In the genomic region with DNA sequence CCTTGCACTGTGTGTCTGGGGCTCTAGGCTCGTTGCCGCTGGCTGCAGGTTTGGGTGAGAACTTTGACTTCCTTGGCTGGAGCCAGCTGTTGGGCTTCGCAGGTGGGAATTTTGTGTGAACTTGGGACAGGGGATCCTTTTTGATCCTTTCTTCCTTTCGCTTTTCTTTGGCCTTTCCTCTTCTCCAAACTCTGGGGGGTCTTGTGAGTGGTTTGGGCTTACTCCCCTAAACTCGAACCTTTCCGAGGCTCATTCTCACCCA, we compare ENCODE assay signal across 8 cellular contexts. TPM values are rescaled to one million over a fixed set of nuclear protein-coding genes. Genes with fewer than 3 reads are reported as not detected.
A peak's percentile ranks its signal among the peaks of the same experiment; 100 is the strongest.
DNase-seq lines count a peak whose midpoint lies in the region; ATAC-seq and TF ChIP-seq lines count a peak whose summit lies in the region.

No MANE protein-coding gene starts in this region.

- H3K4me1 ChIP-seq in GM23248 (ENCODE audit: insufficient read depth): peaks cover 8% of the 10 kb centered on the region
- H3K4me1 ChIP-seq in gastroesophageal sphincter: peaks cover 6 to 66% (median 38%) of the 10 kb centered on the region in 3 donors

- no peaks in the 10 kb centered on the region for H3K79me2 ChIP-seq in GM23248 (ENCODE audit: insufficient read depth)

- no peak for TF ChIP-seq CTCF in VCaP (conservative IDR thresholded peaks at IDR 0.05)
- TF ChIP-seq CTCF in gastroesophageal sphincter (IDR thresholded peaks at IDR 0.05): no peak

- peak overlapping the region; percentile 95 for H3K4me2 ChIP-seq in GM23248 (ENCODE audit: unreplicated experiment)

- peak overlapping the region; percentile 95 for H3K9ac ChIP-seq in GM23248

- DNase-seq in GM23248: no peak
- no peak for DNase-seq in skeletal muscle cell (ENCODE audit: low read depth)
- no peak for DNase-seq in activated CD4-positive, CD25-positive, alpha-beta regulatory T cell (lab: John Stamatoyannopoulos, UW)
- no peak for DNase-seq in NCI-H128 (lab: John Stamatoyannopoulos, UW; ENCODE audit: unreplicated experiment)

- 17 to 20% methylated on average over 6 of the region's 6 CpGs for WGBS in GM23248 (ENCODE audit: low coverage in 1 of 2, low lambda C conversion rate in 2 of 2, missing lambda C conversion rate in 2 of 2), 2 experiments
- 40 to 65% methylated on average over 2 to 4 of the region's 6 CpGs for WGBS in gastroesophageal sphincter (ENCODE audit: low coverage in 1 of 2), 2 donors

- H3K36me3 ChIP-seq in GM23248 (ENCODE audit: low read depth): no peaks in the 10 kb centered on the region
- no peaks in the 10 kb centered on the region for H3K36me3 ChIP-seq in gastroesophageal sphincter

- no peaks in the 10 kb centered on the region for H3K9me3 ChIP-seq in GM23248 (ENCODE audit: low read depth)
- no peaks in the 10 kb centered on the region for H3K9me3 ChIP-seq in gastroesophageal sphincter

- ATAC-seq in gastroesophageal sphincter (no peak), HG03378 (IDR thresholded peaks at IDR 0.05; ENCODE audit: unreplicated experiment) (no peak), GM18909 (IDR thresholded peaks at IDR 0.05; ENCODE audit: poor library complexity, unreplicated experiment) (no peak)

- H3K27ac ChIP-seq in GM23248: no peak overlapping the region
- peak overlapping the region; percentile 98 for H3K27ac ChIP-seq in VCaP
- H3K27ac ChIP-seq in gastroesophageal sphincter: peak overlapping the region in 2 of 4 donors; percentile 96 to 99

- H3K9me2 ChIP-seq in GM23248 (ENCODE audit: insufficient read depth): no peaks in the 10 kb centered on the region

- H4K20me1 ChIP-seq in GM23248 (ENCODE audit: insufficient read depth): no peaks in the 10 kb centered on the region

- peak overlapping the region; percentile 93 for H2AFZ ChIP-seq in GM23248

- peak overlapping the region; percentile 85 for H3K4me3 ChIP-seq in GM23248
- H3K4me3 ChIP-seq in gastroesophageal sphincter: peak overlapping the region; percentile 51 to 74
- peak overlapping the region; percentile 78 for H3K4me3 ChIP-seq in skeletal muscle cell (ENCODE audit: low read depth, low read length)

- H3F3A ChIP-seq in GM23248 (ENCODE audit: insufficient read depth): no peaks in the 10 kb centered on the region

- in situ Hi-C loops in GM23248 (cut with MboI): no loop called here

- TF ChIP-seq EP300 in gastroesophageal sphincter (IDR thresholded peaks at IDR 0.05): no peak

- no peak for TF ChIP-seq POLR2A in gastroesophageal sphincter (IDR thresholded peaks at IDR 0.05)

- H3K27me3 ChIP-seq in GM23248 (replicated peaks; ENCODE audit: insufficient read depth) (no peaks in the 10 kb centered on the region), gastroesophageal sphincter (no peaks in the 10 kb centered on the region)

RNA-seq across cellular contexts. Expression of a gene that starts 0.6 kb away (rescaled TPM):
- total RNA-seq in GM23248 (2014; rRNA removed; shearing (Covaris generic)): 8.3 and 10.5 TPM in 2 replicates
- polyA plus RNA-seq in GM23248 (2016; fragmentation: Nextera tagmentation; extraction: Ambion mirVana): 7.9 and 8.7 TPM in 2 replicates
- 10 to 100 TPM; 53.2 to 94.0 (median 80.8) TPM for total RNA-seq in gastroesophageal sphincter
